ENCODE assay signal across 1 cellular context in the genomic region with DNA sequence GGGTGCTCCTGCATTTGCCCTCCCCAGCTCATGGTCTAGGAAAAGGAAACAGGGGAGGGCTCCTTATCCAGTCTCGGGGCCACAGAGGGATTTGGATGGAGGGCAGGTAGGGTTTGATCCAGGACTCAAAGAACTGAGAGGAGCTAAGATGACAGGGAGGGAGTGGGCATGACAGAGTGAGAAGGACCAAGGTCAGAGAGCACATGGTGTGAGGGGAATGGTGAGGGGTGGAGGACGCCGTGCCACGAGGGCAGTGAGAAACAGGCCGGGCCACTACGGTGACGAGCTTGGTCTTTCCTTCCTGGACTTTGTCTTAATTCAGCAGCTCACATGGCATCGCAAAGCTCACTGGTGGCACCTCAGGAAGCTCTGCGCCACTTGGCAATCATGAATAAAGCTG.
TF ChIP-seq lines count a peak whose summit lies in the region.

No MANE protein-coding gene starts in this region.

TF ChIP-seq in WTC11, 78 proteins besides CTCF, POLR2A, EP300 and RAD21 (continued from another document):
- TF ChIP-seq, protein P1, sequence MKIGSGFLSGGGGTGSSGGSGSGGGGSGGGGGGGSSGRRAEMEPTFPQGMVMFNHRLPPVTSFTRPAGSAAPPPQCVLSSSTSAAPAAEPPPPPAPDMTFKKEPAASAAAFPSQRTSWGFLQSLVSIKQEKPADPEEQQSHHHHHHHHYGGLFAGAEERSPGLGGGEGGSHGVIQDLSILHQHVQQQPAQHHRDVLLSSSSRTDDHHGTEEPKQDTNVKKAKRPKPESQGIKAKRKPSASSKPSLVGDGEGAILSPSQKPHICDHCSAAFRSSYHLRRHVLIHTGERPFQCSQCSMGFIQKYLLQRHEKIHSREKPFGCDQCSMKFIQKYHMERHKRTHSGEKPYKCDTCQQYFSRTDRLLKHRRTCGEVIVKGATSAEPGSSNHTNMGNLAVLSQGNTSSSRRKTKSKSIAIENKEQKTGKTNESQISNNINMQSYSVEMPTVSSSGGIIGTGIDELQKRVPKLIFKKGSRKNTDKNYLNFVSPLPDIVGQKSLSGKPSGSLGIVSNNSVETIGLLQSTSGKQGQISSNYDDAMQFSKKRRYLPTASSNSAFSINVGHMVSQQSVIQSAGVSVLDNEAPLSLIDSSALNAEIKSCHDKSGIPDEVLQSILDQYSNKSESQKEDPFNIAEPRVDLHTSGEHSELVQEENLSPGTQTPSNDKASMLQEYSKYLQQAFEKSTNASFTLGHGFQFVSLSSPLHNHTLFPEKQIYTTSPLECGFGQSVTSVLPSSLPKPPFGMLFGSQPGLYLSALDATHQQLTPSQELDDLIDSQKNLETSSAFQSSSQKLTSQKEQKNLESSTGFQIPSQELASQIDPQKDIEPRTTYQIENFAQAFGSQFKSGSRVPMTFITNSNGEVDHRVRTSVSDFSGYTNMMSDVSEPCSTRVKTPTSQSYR (CRISPR knock-in tag; IDR thresholded peaks at IDR 0.05): no peak
- TF ChIP-seq, protein P2, sequence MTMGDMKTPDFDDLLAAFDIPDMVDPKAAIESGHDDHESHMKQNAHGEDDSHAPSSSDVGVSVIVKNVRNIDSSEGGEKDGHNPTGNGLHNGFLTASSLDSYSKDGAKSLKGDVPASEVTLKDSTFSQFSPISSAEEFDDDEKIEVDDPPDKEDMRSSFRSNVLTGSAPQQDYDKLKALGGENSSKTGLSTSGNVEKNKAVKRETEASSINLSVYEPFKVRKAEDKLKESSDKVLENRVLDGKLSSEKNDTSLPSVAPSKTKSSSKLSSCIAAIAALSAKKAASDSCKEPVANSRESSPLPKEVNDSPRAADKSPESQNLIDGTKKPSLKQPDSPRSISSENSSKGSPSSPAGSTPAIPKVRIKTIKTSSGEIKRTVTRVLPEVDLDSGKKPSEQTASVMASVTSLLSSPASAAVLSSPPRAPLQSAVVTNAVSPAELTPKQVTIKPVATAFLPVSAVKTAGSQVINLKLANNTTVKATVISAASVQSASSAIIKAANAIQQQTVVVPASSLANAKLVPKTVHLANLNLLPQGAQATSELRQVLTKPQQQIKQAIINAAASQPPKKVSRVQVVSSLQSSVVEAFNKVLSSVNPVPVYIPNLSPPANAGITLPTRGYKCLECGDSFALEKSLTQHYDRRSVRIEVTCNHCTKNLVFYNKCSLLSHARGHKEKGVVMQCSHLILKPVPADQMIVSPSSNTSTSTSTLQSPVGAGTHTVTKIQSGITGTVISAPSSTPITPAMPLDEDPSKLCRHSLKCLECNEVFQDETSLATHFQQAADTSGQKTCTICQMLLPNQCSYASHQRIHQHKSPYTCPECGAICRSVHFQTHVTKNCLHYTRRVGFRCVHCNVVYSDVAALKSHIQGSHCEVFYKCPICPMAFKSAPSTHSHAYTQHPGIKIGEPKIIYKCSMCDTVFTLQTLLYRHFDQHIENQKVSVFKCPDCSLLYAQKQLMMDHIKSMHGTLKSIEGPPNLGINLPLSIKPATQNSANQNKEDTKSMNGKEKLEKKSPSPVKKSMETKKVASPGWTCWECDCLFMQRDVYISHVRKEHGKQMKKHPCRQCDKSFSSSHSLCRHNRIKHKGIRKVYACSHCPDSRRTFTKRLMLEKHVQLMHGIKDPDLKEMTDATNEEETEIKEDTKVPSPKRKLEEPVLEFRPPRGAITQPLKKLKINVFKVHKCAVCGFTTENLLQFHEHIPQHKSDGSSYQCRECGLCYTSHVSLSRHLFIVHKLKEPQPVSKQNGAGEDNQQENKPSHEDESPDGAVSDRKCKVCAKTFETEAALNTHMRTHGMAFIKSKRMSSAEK (CRISPR knock-in tag; IDR thresholded peaks at IDR 0.05; ENCODE audit: borderline replicate concordance): no peak
- TF ChIP-seq, protein P3, sequence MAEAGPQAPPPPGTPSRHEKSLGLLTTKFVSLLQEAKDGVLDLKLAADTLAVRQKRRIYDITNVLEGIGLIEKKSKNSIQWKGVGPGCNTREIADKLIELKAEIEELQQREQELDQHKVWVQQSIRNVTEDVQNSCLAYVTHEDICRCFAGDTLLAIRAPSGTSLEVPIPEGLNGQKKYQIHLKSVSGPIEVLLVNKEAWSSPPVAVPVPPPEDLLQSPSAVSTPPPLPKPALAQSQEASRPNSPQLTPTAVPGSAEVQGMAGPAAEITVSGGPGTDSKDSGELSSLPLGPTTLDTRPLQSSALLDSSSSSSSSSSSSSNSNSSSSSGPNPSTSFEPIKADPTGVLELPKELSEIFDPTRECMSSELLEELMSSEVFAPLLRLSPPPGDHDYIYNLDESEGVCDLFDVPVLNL (CRISPR knock-in tag; IDR thresholded peaks at IDR 0.05; ENCODE audit: borderline replicate concordance, low read depth): no peak
